ENCODE assay signal across 19 cellular contexts in the genomic region with DNA sequence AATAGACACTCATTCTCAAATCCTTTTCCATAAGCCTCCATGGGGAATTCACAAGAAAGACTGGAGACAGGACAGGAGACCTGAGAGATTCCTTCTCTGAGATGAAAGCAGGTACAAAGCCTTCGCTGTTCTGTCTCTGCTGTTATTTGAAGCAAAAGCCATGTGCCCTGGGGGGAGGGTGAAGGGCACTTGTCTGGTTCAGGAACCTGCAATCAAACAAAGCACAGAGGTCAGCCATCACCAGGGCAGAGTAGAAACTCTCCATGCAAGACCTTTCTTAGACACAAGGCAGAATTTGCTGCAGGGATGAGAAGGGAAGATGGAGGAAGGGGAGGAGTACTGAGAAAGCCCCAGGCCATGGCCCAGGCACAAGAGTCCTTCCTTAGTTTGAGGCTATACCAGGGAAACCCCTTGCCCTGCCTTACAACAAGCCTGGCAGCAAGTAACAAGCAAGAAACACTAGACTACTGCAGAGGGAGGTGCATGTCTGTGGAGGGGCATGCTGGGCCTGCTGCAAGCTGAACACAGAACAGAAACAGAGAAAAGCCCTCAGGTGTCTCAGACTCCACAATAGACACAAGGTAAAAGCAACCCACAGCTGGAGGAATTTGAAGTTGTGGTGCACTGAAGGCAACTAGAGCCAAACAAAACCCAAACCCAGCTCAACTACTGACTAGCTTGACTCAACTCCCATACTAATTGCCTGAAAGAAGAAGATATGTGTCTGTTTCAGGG. TPM values are rescaled to one million over a fixed set of nuclear protein-coding genes. Genes with fewer than 3 reads are reported as not detected.
DNase-seq lines count a peak whose midpoint lies in the region; ATAC-seq, FAIRE-seq and TF ChIP-seq lines count a peak whose summit lies in the region.
"Had no signal": no experiment of that assay in that cellular context is flagged by ENCODE, and none has a peak within 500 bp of the region (broad histone marks: within the 10 kb centered on the region; RNA-seq: fewer than 3 reads in every experiment).

No MANE protein-coding gene starts in this region.

- H4K20me1 ChIP-seq in HepG2 (ENCODE audit: insufficient read depth, low read length), result no peaks in the 10 kb centered on the region

- no peaks in the 10 kb centered on the region for H3K9me3 ChIP-seq in HepG2 (ENCODE audit: low read length)
- no peaks in the 10 kb centered on the region for H3K9me3 ChIP-seq in right lobe of liver
- H3K9me3 ChIP-seq: adrenal gland, SJCRH30, tibial nerve had no signal

- POLR2A ChIA-PET in HepG2 (lab: Yijun Ruan, JAX), result no interaction called here

- intact Hi-C loops in HepG2 (cut with micrococcal nuclease; ENCODE audit: unreplicated experiment), result no loop called here
- intact Hi-C loops in right lobe of liver (cut with DNase I), result no loop called here
- intact Hi-C loops in Right ventricle myocardium superior (cut with DNase I), result loop anchor here (5.0 kb wide), 1 partner anchor 36 kb away; a partner anchor contains a TSS

- no TSS peak for BruUV-seq in HepG2 (replicated peaks; lab: Mats Ljungman, UMichigan)

- no peak overlapping the region for H2AFZ ChIP-seq in HepG2 (ENCODE audit: low read length)

- H3K4me3 ChIP-seq in HepG2 (replicated peaks in 1 of 3; ENCODE audit: insufficient read depth in 1 of 3, low read depth in 2 of 3, low read length in 3 of 3), result no peak overlapping the region
- no peak overlapping the region for H3K4me3 ChIP-seq in right lobe of liver
- H3K4me3 ChIP-seq: adrenal gland, SJCRH30, skin epidermis, tibial nerve had no signal

- DNase-seq in HepG2 (ENCODE audit: low spot score) (no peak), right lobe of liver (no peak), iPS-NIHi7 (ENCODE audit: extremely low spot score) (no peak), Right ventricle myocardium superior (no peak)
- no peak for DNase-seq in activated naive CD4-positive, alpha-beta T cell (lab: John Stamatoyannopoulos, UW)
- DNase-seq in activated naive CD4-positive, alpha-beta T cell treated with anti-CD3 and anti-CD28 coated beads, Interleukin-2, amount 50 U/mL, for 72 hours (ENCODE audit: low spot score in 2 of 2), result no peak
- DNase-seq: activated B cell treated with CpG ODN at 0.5 μM for 24 hours, adrenal gland, COR-L47, natural killer cell, NCI-H1436, NCI-H774, SJCRH30 had no signal

- H3K9me3 Mint-ChIP-seq in activated naive CD4-positive, alpha-beta T cell treated with anti-CD3 and anti-CD28 coated beads, Interleukin-2, amount 50 U/mL, for 72 hours, result peaks cover 0 to under 1% of the 10 kb centered on the region in 2 donors
- H3K9me3 Mint-ChIP-seq: activated B cell treated with CpG ODN at 0.5 μM for 24 hours, natural killer cell had no signal

- in situ Hi-C loops in HepG2 (cut with HindIII; ENCODE audit: extremely low pct_ligation_motif_present, low pct_unique_long_range_greater_than_20kb), result no loop called here

- H3K27ac Mint-ChIP-seq in activated naive CD4-positive, alpha-beta T cell treated with anti-CD3 and anti-CD28 coated beads, Interleukin-2, amount 50 U/mL, for 72 hours, result no peak overlapping the region
- H3K27ac Mint-ChIP-seq: activated B cell treated with CpG ODN at 0.5 μM for 24 hours, natural killer cell had no signal

- no peak for FAIRE-seq in HepG2 (lab: Jason Lieb, UNC)

- H3K27ac ChIP-seq in HepG2 (ENCODE audit: extremely low read length, insufficient read depth, low read length) (no peak overlapping the region), right lobe of liver (no peak overlapping the region)
- H3K27ac ChIP-seq: adrenal gland, SJCRH30, tibial nerve had no signal

- H3K36me3 ChIP-seq in HepG2 (replicated peaks in 1 of 2; ENCODE audit: control insufficient read depth in 1 of 2, insufficient read depth in 2 of 2, low read length in 2 of 2) (no peaks in the 10 kb centered on the region), right lobe of liver (no peaks in the 10 kb centered on the region)
- H3K36me3 ChIP-seq: adrenal gland, SJCRH30, tibial nerve had no signal

- H3K9ac ChIP-seq in HepG2 (ENCODE audit: insufficient read depth, low read depth, low read length), result no peak overlapping the region

- H3K27me3 ChIP-seq in HepG2 (ENCODE audit: control insufficient read depth in 1 of 2, insufficient read depth in 2 of 2, low read length in 2 of 2), result no peaks in the 10 kb centered on the region
- no peaks in the 10 kb centered on the region for H3K27me3 ChIP-seq in right lobe of liver
- H3K27me3 ChIP-seq: adrenal gland, SJCRH30, tibial nerve had no signal

- no peak for TF ChIP-seq RAD21 in HepG2 (CRISPR knock-in tag; IDR thresholded peaks at IDR 0.05)

- TF ChIP-seq EP300 in HepG2 (IDR thresholded peaks at IDR 0.05; ENCODE audit: low read depth in 2 of 2, low read length in 2 of 2) (no peak), HepG2 (CRISPR knock-in tag; IDR thresholded peaks at IDR 0.05; ENCODE audit: borderline replicate concordance) (no peak)

- ATAC-seq in HepG2 (peak; percentile 53), right lobe of liver (no peak), HG02623 (IDR thresholded peaks at IDR 0.05; ENCODE audit: unreplicated experiment) (peak; percentile 92), HG03521 (IDR thresholded peaks at IDR 0.05; ENCODE audit: unreplicated experiment) (peak; percentile 78), Right ventricle myocardium superior (ENCODE audit: poor library complexity) (no peak)
- ATAC-seq in activated naive CD4-positive, alpha-beta T cell treated with anti-CD3 and anti-CD28 coated beads, Interleukin-2, amount 50 U/mL, for 72 hours, result no peak
- ATAC-seq: natural killer cell had no signal

- H3K79me2 ChIP-seq in HepG2 (ENCODE audit: insufficient read depth, low read length), result no peaks in the 10 kb centered on the region

- H3K4me2 ChIP-seq in HepG2 (ENCODE audit: low read depth, low read length), result no peak overlapping the region

- no peak for TF ChIP-seq CTCF in HepG2 (CRISPR knock-in tag; IDR thresholded peaks at IDR 0.05)
- TF ChIP-seq CTCF in right lobe of liver (IDR thresholded peaks at IDR 0.05), result no peak

- peaks cover 26% of the 10 kb centered on the region for H3K4me1 ChIP-seq in HepG2 (ENCODE audit: insufficient read depth, low read length)
- peaks cover 0 to 4% (median 0%) of the 10 kb centered on the region in 4 donors for H3K4me1 ChIP-seq in right lobe of liver

- no peak for TF ChIP-seq POLR2A in HepG2 (IDR thresholded peaks at IDR 0.05; ENCODE audit: insufficient read depth in 1 of 2, low read depth in 2 of 2, low read length in 2 of 2)
- no peak for TF ChIP-seq POLR2A in right lobe of liver (IDR thresholded peaks at IDR 0.05)

- CTCF ChIA-PET in HepG2 (lab: Yijun Ruan, JAX; ENCODE audit: low intra/inter-chr PET ratio, low total read pairs), result no interaction called here

- no peaks in the 10 kb centered on the region for H3K36me3 Mint-ChIP-seq in activated naive CD4-positive, alpha-beta T cell treated with anti-CD3 and anti-CD28 coated beads, Interleukin-2, amount 50 U/mL, for 72 hours
- H3K36me3 Mint-ChIP-seq: natural killer cell had no signal

- 0% methylated on average over 1 of the region's 1 CpG for WGBS in HepG2 (ENCODE audit: low lambda C conversion rate)
- WGBS in right lobe of liver (ENCODE audit: insufficient coverage, low coverage, low lambda C conversion rate, missing lambda C conversion rate), result 75% methylated on average over 1 of the region's 1 CpG

RNA-seq across cellular contexts. Expression of a gene that starts 7.8 kb away (rescaled TPM):
- total RNA-seq in HepG2 (2016; rRNA removed; fragmentation: Illumina TruSeq; extraction: Trizol), result 12.0 and 20.3 TPM in 2 replicates
- 2.1 and 3.7 TPM in 2 replicates for total RNA-seq in HepG2 (2016; cell fraction: cytosol; rRNA removed; fragmentation: Illumina TruSeq; extraction: Trizol; ENCODE audit: low read depth)
- 14.3 and 18.9 TPM in 2 replicates for total RNA-seq in HepG2 (2016; cell fraction: insoluble cytoplasmic fraction; rRNA removed; fragmentation: Illumina TruSeq; extraction: Trizol)
- 6.7 and 6.9 TPM in 2 replicates for total RNA-seq in HepG2 (2016; cell fraction: membrane; rRNA removed; fragmentation: Illumina TruSeq; extraction: Trizol)
- total RNA-seq in HepG2 (2016; cell fraction: nucleus; rRNA removed; fragmentation: Illumina TruSeq; extraction: Trizol), result 20.5 and 23.4 TPM in 2 replicates
- 15.9 and 17.6 TPM in 2 replicates for polyA plus RNA-seq in HepG2 (2011; rRNA removed)
- polyA plus RNA-seq in HepG2 (2011; cell fraction: cytosol; rRNA removed), result 14.2 and 16.4 TPM in 2 replicates
- polyA plus RNA-seq in HepG2 (2011; cell fraction: nucleus; rRNA removed), result 8.0 and 8.2 TPM in 2 replicates
- polyA plus RNA-seq in HepG2 (2012), result 5.3 and 10.8 TPM in 2 replicates
- polyA plus RNA-seq in HepG2 (2016; cell fraction: cytosol; fragmentation: Illumina TruSeq; extraction: Trizol; ENCODE audit: low read depth), result 0.87 and 1.2 TPM in 2 replicates
- polyA plus RNA-seq in HepG2 (2016; cell fraction: insoluble cytoplasmic fraction; fragmentation: Illumina TruSeq; extraction: Trizol; ENCODE audit: low read depth), result 8.3 and 8.9 TPM in 2 replicates
- polyA plus RNA-seq in HepG2 (2016; cell fraction: membrane; fragmentation: Illumina TruSeq; extraction: Trizol; ENCODE audit: low read depth), result 2.2 and 2.3 TPM in 2 replicates
- polyA plus RNA-seq in HepG2 (2016; cell fraction: nucleus; fragmentation: Illumina TruSeq; extraction: Trizol; ENCODE audit: insufficient read depth, low read depth), result 13.4 and 17.8 TPM in 2 replicates
- polyA minus RNA-seq in HepG2 (2011; rRNA and poly(A)+ RNA removed; ENCODE audit: low replicate concordance), result 29.3 TPM in 1 of 2 replicates, not detected in the other
- polyA minus RNA-seq in HepG2 (2011; cell fraction: cytosol; rRNA and poly(A)+ RNA removed), result 9.1 and 10.9 TPM in 2 replicates
- 35.9 and 36.7 TPM in 2 replicates for polyA minus RNA-seq in HepG2 (2011; cell fraction: nucleus; rRNA and poly(A)+ RNA removed)
- total RNA-seq in right lobe of liver, result 10 to 100 TPM; 19.6 to 43.5 (median 25.1) TPM
- not detected for total RNA-seq in activated naive CD4-positive, alpha-beta T cell treated with anti-CD3 and anti-CD28 coated beads, Interleukin-2, amount 50 U/mL, for 72 hours
- total RNA-seq in Right ventricle myocardium superior, result 2.8 TPM
- total RNA-seq: A172, activated B cell treated with CpG ODN at 0.5 μM for 24 hours, kidney epithelial cell, natural killer cell, SJCRH30 had no signal

RNA-seq across cellular contexts. Expression of a gene that starts 34.6 kb away (rescaled TPM):
- total RNA-seq in HepG2 (2016; rRNA removed; fragmentation: Illumina TruSeq; extraction: Trizol) (not detected in 2 replicates), right lobe of liver (10 to 100 TPM in 2 of 6 experiments, 1 to 10 TPM in 4; 4.7 to 15.1 (median 7.1) TPM), Right ventricle myocardium superior (231 TPM)
- total RNA-seq in HepG2 (2016; cell fraction: cytosol; rRNA removed; fragmentation: Illumina TruSeq; extraction: Trizol; ENCODE audit: low read depth), result not detected in 2 replicates
- total RNA-seq in HepG2 (2016; cell fraction: insoluble cytoplasmic fraction; rRNA removed; fragmentation: Illumina TruSeq; extraction: Trizol), result not detected in 2 replicates
- total RNA-seq in HepG2 (2016; cell fraction: membrane; rRNA removed; fragmentation: Illumina TruSeq; extraction: Trizol), result not detected in 2 replicates
- not detected in 2 replicates for total RNA-seq in HepG2 (2016; cell fraction: nucleus; rRNA removed; fragmentation: Illumina TruSeq; extraction: Trizol)
- polyA plus RNA-seq in HepG2 (2011; rRNA removed), result not detected in 2 replicates
- not detected in 2 replicates for polyA plus RNA-seq in HepG2 (2011; cell fraction: cytosol; rRNA removed)
- not detected in 2 replicates for polyA plus RNA-seq in HepG2 (2011; cell fraction: nucleus; rRNA removed)
- polyA plus RNA-seq in HepG2 (2012), result not detected in 2 replicates
- polyA plus RNA-seq in HepG2 (2016; cell fraction: cytosol; fragmentation: Illumina TruSeq; extraction: Trizol; ENCODE audit: low read depth), result not detected in 2 replicates
- polyA plus RNA-seq in HepG2 (2016; cell fraction: insoluble cytoplasmic fraction; fragmentation: Illumina TruSeq; extraction: Trizol; ENCODE audit: low read depth), result not detected in 2 replicates
- not detected in 2 replicates for polyA plus RNA-seq in HepG2 (2016; cell fraction: membrane; fragmentation: Illumina TruSeq; extraction: Trizol; ENCODE audit: low read depth)
- not detected in 2 replicates for polyA plus RNA-seq in HepG2 (2016; cell fraction: nucleus; fragmentation: Illumina TruSeq; extraction: Trizol; ENCODE audit: insufficient read depth, low read depth)
- polyA minus RNA-seq in HepG2 (2011; rRNA and poly(A)+ RNA removed; ENCODE audit: low replicate concordance), result not detected in 2 replicates
- polyA minus RNA-seq in HepG2 (2011; cell fraction: cytosol; rRNA and poly(A)+ RNA removed), result not detected in 2 replicates
- polyA minus RNA-seq in HepG2 (2011; cell fraction: nucleus; rRNA and poly(A)+ RNA removed), result not detected in 2 replicates
- under 1 TPM in 1 of 2 donors, not detected in 1; 0.47 TPM for total RNA-seq in activated naive CD4-positive, alpha-beta T cell treated with anti-CD3 and anti-CD28 coated beads, Interleukin-2, amount 50 U/mL, for 72 hours
- total RNA-seq: activated B cell treated with CpG ODN at 0.5 μM for 24 hours had no signal

RNA-seq across cellular contexts. Expression of a gene that starts 37.1 kb away (rescaled TPM):
- 0.11 and 0.42 TPM in 2 replicates for total RNA-seq in HepG2 (2016; rRNA removed; fragmentation: Illumina TruSeq; extraction: Trizol)
- not detected in 2 replicates for total RNA-seq in HepG2 (2016; cell fraction: cytosol; rRNA removed; fragmentation: Illumina TruSeq; extraction: Trizol; ENCODE audit: low read depth)
- total RNA-seq in HepG2 (2016; cell fraction: insoluble cytoplasmic fraction; rRNA removed; fragmentation: Illumina TruSeq; extraction: Trizol), result 0.25 and 0.30 TPM in 2 replicates
- 0.09 TPM in 1 of 2 replicates, not detected in the other for total RNA-seq in HepG2 (2016; cell fraction: membrane; rRNA removed; fragmentation: Illumina TruSeq; extraction: Trizol)
- total RNA-seq in HepG2 (2016; cell fraction: nucleus; rRNA removed; fragmentation: Illumina TruSeq; extraction: Trizol), result 0.65 and 0.78 TPM in 2 replicates
- 0.14 and 0.29 TPM in 2 replicates for polyA plus RNA-seq in HepG2 (2011; rRNA removed)
- polyA plus RNA-seq in HepG2 (2011; cell fraction: cytosol; rRNA removed), result 0.07 and 0.18 TPM in 2 replicates
- 0.10 and 0.26 TPM in 2 replicates for polyA plus RNA-seq in HepG2 (2011; cell fraction: nucleus; rRNA removed)
- polyA plus RNA-seq in HepG2 (2012), result 0.31 and 0.62 TPM in 2 replicates
- 0.05 TPM in 1 of 2 replicates, not detected in the other for polyA plus RNA-seq in HepG2 (2016; cell fraction: cytosol; fragmentation: Illumina TruSeq; extraction: Trizol; ENCODE audit: low read depth)
- polyA plus RNA-seq in HepG2 (2016; cell fraction: insoluble cytoplasmic fraction; fragmentation: Illumina TruSeq; extraction: Trizol; ENCODE audit: low read depth), result 0.11 and 0.22 TPM in 2 replicates
- polyA plus RNA-seq in HepG2 (2016; cell fraction: membrane; fragmentation: Illumina TruSeq; extraction: Trizol; ENCODE audit: low read depth), result not detected in 2 replicates
- polyA plus RNA-seq in HepG2 (2016; cell fraction: nucleus; fragmentation: Illumina TruSeq; extraction: Trizol; ENCODE audit: insufficient read depth, low read depth), result 0.64 and 0.79 TPM in 2 replicates
- not detected in 2 replicates for polyA minus RNA-seq in HepG2 (2011; rRNA and poly(A)+ RNA removed; ENCODE audit: low replicate concordance)
- polyA minus RNA-seq in HepG2 (2011; cell fraction: cytosol; rRNA and poly(A)+ RNA removed), result 0.30 TPM in 1 of 2 replicates, not detected in the other
- polyA minus RNA-seq in HepG2 (2011; cell fraction: nucleus; rRNA and poly(A)+ RNA removed), result 1.6 and 2.1 TPM in 2 replicates
- total RNA-seq in right lobe of liver, result under 1 TPM in 5 of 6 experiments, not detected in 1; 0.24 to 0.68 (median 0.40) TPM
- not detected for total RNA-seq in activated naive CD4-positive, alpha-beta T cell treated with anti-CD3 and anti-CD28 coated beads, Interleukin-2, amount 50 U/mL, for 72 hours
- not detected for total RNA-seq in Right ventricle myocardium superior
- total RNA-seq: A172, activated B cell treated with CpG ODN at 0.5 μM for 24 hours, kidney epithelial cell, natural killer cell, SJCRH30 had no signal

RNA-seq across cellular contexts. Expression of a gene that starts 47.6 kb away (rescaled TPM):
- total RNA-seq in HepG2 (2016; rRNA removed; fragmentation: Illumina TruSeq; extraction: Trizol), result 1.4 and 2.3 TPM in 2 replicates
- total RNA-seq in HepG2 (2016; cell fraction: cytosol; rRNA removed; fragmentation: Illumina TruSeq; extraction: Trizol; ENCODE audit: low read depth), result 0.20 and 0.35 TPM in 2 replicates
- 1.1 and 1.5 TPM in 2 replicates for total RNA-seq in HepG2 (2016; cell fraction: insoluble cytoplasmic fraction; rRNA removed; fragmentation: Illumina TruSeq; extraction: Trizol)
- total RNA-seq in HepG2 (2016; cell fraction: membrane; rRNA removed; fragmentation: Illumina TruSeq; extraction: Trizol), result 0.96 and 1.1 TPM in 2 replicates
- total RNA-seq in HepG2 (2016; cell fraction: nucleus; rRNA removed; fragmentation: Illumina TruSeq; extraction: Trizol), result 1.1 and 1.5 TPM in 2 replicates
- 0.55 and 0.69 TPM in 2 replicates for polyA plus RNA-seq in HepG2 (2011; rRNA removed)
- polyA plus RNA-seq in HepG2 (2011; cell fraction: cytosol; rRNA removed), result 0.48 and 0.67 TPM in 2 replicates
- 0.16 and 0.23 TPM in 2 replicates for polyA plus RNA-seq in HepG2 (2011; cell fraction: nucleus; rRNA removed)
- polyA plus RNA-seq in HepG2 (2012), result 1.2 and 1.5 TPM in 2 replicates
- 0.35 and 0.53 TPM in 2 replicates for polyA plus RNA-seq in HepG2 (2016; cell fraction: cytosol; fragmentation: Illumina TruSeq; extraction: Trizol; ENCODE audit: low read depth)
- 1.7 and 2.0 TPM in 2 replicates for polyA plus RNA-seq in HepG2 (2016; cell fraction: insoluble cytoplasmic fraction; fragmentation: Illumina TruSeq; extraction: Trizol; ENCODE audit: low read depth)
- 0.50 and 0.56 TPM in 2 replicates for polyA plus RNA-seq in HepG2 (2016; cell fraction: membrane; fragmentation: Illumina TruSeq; extraction: Trizol; ENCODE audit: low read depth)
- polyA plus RNA-seq in HepG2 (2016; cell fraction: nucleus; fragmentation: Illumina TruSeq; extraction: Trizol; ENCODE audit: insufficient read depth, low read depth), result 1.4 and 1.8 TPM in 2 replicates
- polyA minus RNA-seq in HepG2 (2011; rRNA and poly(A)+ RNA removed; ENCODE audit: low replicate concordance), result 0.33 and 0.72 TPM in 2 replicates
- 0.49 and 0.53 TPM in 2 replicates for polyA minus RNA-seq in HepG2 (2011; cell fraction: cytosol; rRNA and poly(A)+ RNA removed)
- polyA minus RNA-seq in HepG2 (2011; cell fraction: nucleus; rRNA and poly(A)+ RNA removed), result 0.37 and 0.52 TPM in 2 replicates
- total RNA-seq in right lobe of liver, result under 1 TPM; 0.37 to 0.91 (median 0.74) TPM
- total RNA-seq in activated naive CD4-positive, alpha-beta T cell treated with anti-CD3 and anti-CD28 coated beads, Interleukin-2, amount 50 U/mL, for 72 hours, result 1 to 10 TPM; 2.6 to 4.6 TPM
- 1.6 TPM for total RNA-seq in Right ventricle myocardium superior

RNA-seq across cellular contexts. Expression of a gene that starts 47.8 kb away (rescaled TPM):
- total RNA-seq in HepG2 (2016; rRNA removed; fragmentation: Illumina TruSeq; extraction: Trizol), result 31.0 and 44.4 TPM in 2 replicates
- total RNA-seq in HepG2 (2016; cell fraction: cytosol; rRNA removed; fragmentation: Illumina TruSeq; extraction: Trizol; ENCODE audit: low read depth), result 6.5 and 7.2 TPM in 2 replicates
- total RNA-seq in HepG2 (2016; cell fraction: insoluble cytoplasmic fraction; rRNA removed; fragmentation: Illumina TruSeq; extraction: Trizol), result 30.6 and 36.1 TPM in 2 replicates
- 24.9 and 28.2 TPM in 2 replicates for total RNA-seq in HepG2 (2016; cell fraction: membrane; rRNA removed; fragmentation: Illumina TruSeq; extraction: Trizol)
- 27.7 and 30.7 TPM in 2 replicates for total RNA-seq in HepG2 (2016; cell fraction: nucleus; rRNA removed; fragmentation: Illumina TruSeq; extraction: Trizol)
- polyA plus RNA-seq in HepG2 (2011; rRNA removed), result 6.6 and 7.6 TPM in 2 replicates
- 3.2 and 3.3 TPM in 2 replicates for polyA plus RNA-seq in HepG2 (2011; cell fraction: cytosol; rRNA removed)
- polyA plus RNA-seq in HepG2 (2011; cell fraction: nucleus; rRNA removed), result 5.2 and 5.6 TPM in 2 replicates
- polyA plus RNA-seq in HepG2 (2012), result 17.5 and 40.2 TPM in 2 replicates
- 10.8 and 13.6 TPM in 2 replicates for polyA plus RNA-seq in HepG2 (2016; cell fraction: cytosol; fragmentation: Illumina TruSeq; extraction: Trizol; ENCODE audit: low read depth)
- 52.7 and 58.9 TPM in 2 replicates for polyA plus RNA-seq in HepG2 (2016; cell fraction: insoluble cytoplasmic fraction; fragmentation: Illumina TruSeq; extraction: Trizol; ENCODE audit: low read depth)
- polyA plus RNA-seq in HepG2 (2016; cell fraction: membrane; fragmentation: Illumina TruSeq; extraction: Trizol; ENCODE audit: low read depth), result 25.3 and 27.1 TPM in 2 replicates
- 39.7 and 45.9 TPM in 2 replicates for polyA plus RNA-seq in HepG2 (2016; cell fraction: nucleus; fragmentation: Illumina TruSeq; extraction: Trizol; ENCODE audit: insufficient read depth, low read depth)
- 4.2 and 9.5 TPM in 2 replicates for polyA minus RNA-seq in HepG2 (2011; rRNA and poly(A)+ RNA removed; ENCODE audit: low replicate concordance)
- 9.1 and 10.0 TPM in 2 replicates for polyA minus RNA-seq in HepG2 (2011; cell fraction: cytosol; rRNA and poly(A)+ RNA removed)
- polyA minus RNA-seq in HepG2 (2011; cell fraction: nucleus; rRNA and poly(A)+ RNA removed), result 26.1 and 28.3 TPM in 2 replicates
- total RNA-seq in right lobe of liver, result 10 to 100 TPM in 4 of 6 experiments, 1 to 10 TPM in 2; 8.6 to 24.9 (median 16.9) TPM
- total RNA-seq in activated naive CD4-positive, alpha-beta T cell treated with anti-CD3 and anti-CD28 coated beads, Interleukin-2, amount 50 U/mL, for 72 hours, result 100 to 1,000 TPM in 1 of 2 donors, 10 to 100 TPM in 1; 95.5 to 120 TPM
- 45.7 TPM for total RNA-seq in Right ventricle myocardium superior

Comparison
In these comparisons a context has a peak if more than half of its experiments do, and no peak if none do; other contexts are left out.
1. ATAC-seq: peak in HepG2 (single experiment), HG02623 (single experiment) and HG03521 (single experiment); none in right lobe of liver (0 of 4), activated naive CD4-positive, alpha-beta T cell treated with anti-CD3 and anti-CD28 coated beads, Interleukin-2, amount 50 U/mL, for 72 hours (0 of 2) and Right ventricle myocardium superior (single experiment).
2. RNA of a gene that starts 34.6 kb away (total RNA-seq): 231 TPM in Right ventricle myocardium superior (single experiment); 4.7 to 15.1 TPM in right lobe of liver, 0.47 TPM in activated naive CD4-positive, alpha-beta T cell treated with anti-CD3 and anti-CD28 coated beads, Interleukin-2, amount 50 U/mL, for 72 hours and not detected in HepG2; every median in the first group is over 10 times any median in the second.